In genomic region chr3:7305561-7305960, GRCh38 we compare ENCODE assay signal across 18 cellular contexts.
"Had no signal": no experiment of that assay in that cellular context is flagged by ENCODE, and none has a peak within 500 bp of the region (broad histone marks: within the 10 kb centered on the region; RNA-seq: fewer than 3 reads in every experiment).

No MANE protein-coding gene starts in this region.

- H3K36me3 Mint-ChIP-seq: naive thymus-derived CD8-positive, alpha-beta T cell; neural progenitor cell; stimulated activated effector memory CD8-positive, alpha-beta T cell treated with anti-CD3 and anti-CD28 coated beads, Interleukin-12 subunit alpha, Interleukin-12 subunit beta, amount 100 ng/mL, for 72 hours had no signal

- H3K4me3 Mint-ChIP-seq: naive thymus-derived CD8-positive, alpha-beta T cell; neural progenitor cell; stimulated activated effector memory CD8-positive, alpha-beta T cell treated with anti-CD3 and anti-CD28 coated beads, Interleukin-12 subunit alpha, Interleukin-12 subunit beta, amount 100 ng/mL, for 72 hours had no signal

- H3K4me1 Mint-ChIP-seq: neural progenitor cell; stimulated activated effector memory CD8-positive, alpha-beta T cell treated with anti-CD3 and anti-CD28 coated beads, Interleukin-12 subunit alpha, Interleukin-12 subunit beta, amount 100 ng/mL, for 72 hours had no signal

- ATAC-seq: gastroesophageal sphincter; mucosa of descending colon; naive thymus-derived CD8-positive, alpha-beta T cell; right cardiac atrium; stimulated activated effector memory CD8-positive, alpha-beta T cell treated with anti-CD3 and anti-CD28 coated beads, Interleukin-12 subunit alpha, Interleukin-12 subunit beta, amount 100 ng/mL, for 72 hours; stimulated activated naive CD8-positive, alpha-beta T cell treated with anti-CD3 and anti-CD28 coated beads, Interleukin-15, Interleukin-2, amounts not matched to agents 100 U/mL and 50 U/mL, for 24 hours; upper lobe of right lung had no signal

- H3K27ac Mint-ChIP-seq: naive thymus-derived CD8-positive, alpha-beta T cell; neural progenitor cell; stimulated activated effector memory CD8-positive, alpha-beta T cell treated with anti-CD3 and anti-CD28 coated beads, Interleukin-12 subunit alpha, Interleukin-12 subunit beta, amount 100 ng/mL, for 72 hours had no signal

- DNase-seq: colonic mucosa; dorsolateral prefrontal cortex; effector CD8-positive, alpha-beta T cell; kidney glomerular epithelial cell; mammary epithelial cell; mucosa of descending colon; naive thymus-derived CD8-positive, alpha-beta T cell; nucleus accumbens; ovary; right cardiac atrium; stimulated activated CD4-positive, alpha-beta T cell treated with anti-CD3 and anti-CD28 coated beads, Interleukin-4, amount 100 ng/mL, for 1 hour; stimulated activated CD8-positive, alpha-beta memory T cell treated with anti-CD3 and anti-CD28 coated beads, Interleukin-4, amount 100 ng/mL, for 48 hours; stimulated activated naive CD8-positive, alpha-beta T cell treated with anti-CD3 and anti-CD28 coated beads, Interleukin-15, Interleukin-2, amounts not matched to agents 100 U/mL and 50 U/mL, for 24 hours; tibial artery; upper lobe of right lung had no signal
